Comparison of ENCODE assay signal across 1 cellular context in genomic region chr2:130985206-130985779, GRCh38.
TF ChIP-seq lines count a peak whose summit lies in the region.

No MANE protein-coding gene starts in this region.

TF ChIP-seq in H1, 55 proteins besides CTCF, POLR2A, EP300 and RAD21 (continued from another document):
- TF ChIP-seq CHD7 (IDR thresholded peaks at IDR 0.05; ENCODE audit: insufficient replicate concordance, low read length) = no peak
- TF ChIP-seq E2F6 (IDR thresholded peaks at IDR 0.05) = no peak
- no peak for TF ChIP-seq ASH2L (IDR thresholded peaks at IDR 0.05; ENCODE audit: low read length)
